Comparison of ENCODE assay signal across 1 cellular context in genomic region chr17:82241183-82241925, GRCh38.
TF ChIP-seq lines count a peak whose summit lies in the region.

No MANE protein-coding gene starts in this region.

TF ChIP-seq in GM12878, 131 proteins besides CTCF, POLR2A, EP300 and RAD21 (continued from another document and continues in another):
- TF ChIP-seq ZNF274 (IDR thresholded peaks at IDR 0.05; ENCODE audit: insufficient read depth, insufficient read length): no peak
- TF ChIP-seq, protein P1, sequence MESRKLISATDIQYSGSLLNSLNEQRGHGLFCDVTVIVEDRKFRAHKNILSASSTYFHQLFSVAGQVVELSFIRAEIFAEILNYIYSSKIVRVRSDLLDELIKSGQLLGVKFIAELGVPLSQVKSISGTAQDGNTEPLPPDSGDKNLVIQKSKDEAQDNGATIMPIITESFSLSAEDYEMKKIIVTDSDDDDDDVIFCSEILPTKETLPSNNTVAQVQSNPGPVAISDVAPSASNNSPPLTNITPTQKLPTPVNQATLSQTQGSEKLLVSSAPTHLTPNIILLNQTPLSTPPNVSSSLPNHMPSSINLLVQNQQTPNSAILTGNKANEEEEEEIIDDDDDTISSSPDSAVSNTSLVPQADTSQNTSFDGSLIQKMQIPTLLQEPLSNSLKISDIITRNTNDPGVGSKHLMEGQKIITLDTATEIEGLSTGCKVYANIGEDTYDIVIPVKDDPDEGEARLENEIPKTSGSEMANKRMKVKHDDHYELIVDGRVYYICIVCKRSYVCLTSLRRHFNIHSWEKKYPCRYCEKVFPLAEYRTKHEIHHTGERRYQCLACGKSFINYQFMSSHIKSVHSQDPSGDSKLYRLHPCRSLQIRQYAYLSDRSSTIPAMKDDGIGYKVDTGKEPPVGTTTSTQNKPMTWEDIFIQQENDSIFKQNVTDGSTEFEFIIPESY (IDR thresholded peaks at IDR 0.05): no peak
- TF ChIP-seq, protein P2, sequence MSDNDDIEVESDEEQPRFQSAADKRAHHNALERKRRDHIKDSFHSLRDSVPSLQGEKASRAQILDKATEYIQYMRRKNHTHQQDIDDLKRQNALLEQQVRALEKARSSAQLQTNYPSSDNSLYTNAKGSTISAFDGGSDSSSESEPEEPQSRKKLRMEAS (IDR thresholded peaks at IDR 0.05; ENCODE audit: low read depth, low read length): no peak
- no peak for TF ChIP-seq YY1 (IDR thresholded peaks at IDR 0.05; ENCODE audit: low read depth, low read length)
- TF ChIP-seq PAX5 (IDR thresholded peaks at IDR 0.05; ENCODE audit: borderline replicate concordance, low read depth, low read length): peak; percentile 16; the same call in 1 of the 2 replicates
- 0 out of 2 replicates have a peak, but pooled peaks have one; percentile 27 for TF ChIP-seq SIN3A (IDR thresholded peaks at IDR 0.05; ENCODE audit: low read depth, low read length)
- TF ChIP-seq USF1 (IDR thresholded peaks at IDR 0.05; ENCODE audit: borderline replicate concordance, extremely low read length, insufficient read depth, low read depth, low read length): peak; percentile 67
- no peak for TF ChIP-seq SMAD5 (IDR thresholded peaks at IDR 0.05; ENCODE audit: low read depth)
- 0 out of 2 replicates have a peak, but pooled peaks have one; percentile 11 for TF ChIP-seq NR2F1 (conservative IDR thresholded peaks at IDR 0.05)
- peak; percentile 60; the same call in 1 of the 2 replicates for TF ChIP-seq POLR2AphosphoS5 (IDR thresholded peaks at IDR 0.05; ENCODE audit: low read length)
- no peak for TF ChIP-seq SIX5 (IDR thresholded peaks at IDR 0.05; ENCODE audit: low read depth, low read length, severe bottlenecking)
- TF ChIP-seq, protein P3, sequence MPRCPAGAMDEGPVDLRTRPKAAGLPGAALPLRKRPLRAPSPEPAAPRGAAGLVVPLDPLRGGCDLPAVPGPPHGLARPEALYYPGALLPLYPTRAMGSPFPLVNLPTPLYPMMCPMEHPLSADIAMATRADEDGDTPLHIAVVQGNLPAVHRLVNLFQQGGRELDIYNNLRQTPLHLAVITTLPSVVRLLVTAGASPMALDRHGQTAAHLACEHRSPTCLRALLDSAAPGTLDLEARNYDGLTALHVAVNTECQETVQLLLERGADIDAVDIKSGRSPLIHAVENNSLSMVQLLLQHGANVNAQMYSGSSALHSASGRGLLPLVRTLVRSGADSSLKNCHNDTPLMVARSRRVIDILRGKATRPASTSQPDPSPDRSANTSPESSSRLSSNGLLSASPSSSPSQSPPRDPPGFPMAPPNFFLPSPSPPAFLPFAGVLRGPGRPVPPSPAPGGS (IDR thresholded peaks at IDR 0.05; ENCODE audit: borderline replicate concordance, insufficient read depth, low read depth, low read length, poor library complexity, severe bottlenecking): peak; percentile 7
- no peak for TF ChIP-seq FOXM1 (IDR thresholded peaks at IDR 0.05; ENCODE audit: low read depth, low read length)
- TF ChIP-seq RELA (IDR thresholded peaks at IDR 0.05; ENCODE audit: borderline replicate concordance, partially characterized antibody): no peak
- peak; percentile 86 for TF ChIP-seq POLR2AphosphoS2 (IDR thresholded peaks at IDR 0.05; ENCODE audit: low read depth, low read length)
- TF ChIP-seq CBX3 (IDR thresholded peaks at IDR 0.05; ENCODE audit: borderline replicate concordance, low read depth): no peak
- no peak; the same call in 1 of the 2 replicates for TF ChIP-seq CHD2 (IDR thresholded peaks at IDR 0.05; ENCODE audit: borderline replicate concordance, low read depth, low read length)
- no peak for TF ChIP-seq SREBF1 (IDR thresholded peaks at IDR 0.05; ENCODE audit: low read length)
- no peak for TF ChIP-seq SUPT20H (IDR thresholded peaks at IDR 0.05; ENCODE audit: borderline replicate concordance, control insufficient read depth, low read depth, low read length)
- TF ChIP-seq SRF (IDR thresholded peaks at IDR 0.05; ENCODE audit: low read depth in 2 of 2, low read length in 2 of 2): no peak
- 0 out of 2 replicates have a peak, but pooled peaks have one; percentile 10 for TF ChIP-seq CREB1 (IDR thresholded peaks at IDR 0.05; ENCODE audit: low read depth)
- TF ChIP-seq HDGF (IDR thresholded peaks at IDR 0.05): peak; percentile 38
- no peak for TF ChIP-seq NKRF (conservative IDR thresholded peaks at IDR 0.05)
- TF ChIP-seq KDM1A (IDR thresholded peaks at IDR 0.05; ENCODE audit: borderline replicate concordance): no peak
- TF ChIP-seq EED (IDR thresholded peaks at IDR 0.05; ENCODE audit: low read depth): peak; percentile 14; the same call in 1 of the 2 replicates
- no peak for TF ChIP-seq FOS (IDR thresholded peaks at IDR 0.05; ENCODE audit: borderline replicate concordance, extremely low read depth, insufficient read length)
- no peak for TF ChIP-seq ASH2L (IDR thresholded peaks at IDR 0.05; ENCODE audit: borderline replicate concordance, low read depth)
- no peak for TF ChIP-seq SKIL (IDR thresholded peaks at IDR 0.05; ENCODE audit: low read depth, poor library complexity, severe bottlenecking)
- TF ChIP-seq SMARCA5 (IDR thresholded peaks at IDR 0.05): 0 out of 2 replicates have a peak, but pooled peaks have one; percentile 16
- TF ChIP-seq, protein P4, sequence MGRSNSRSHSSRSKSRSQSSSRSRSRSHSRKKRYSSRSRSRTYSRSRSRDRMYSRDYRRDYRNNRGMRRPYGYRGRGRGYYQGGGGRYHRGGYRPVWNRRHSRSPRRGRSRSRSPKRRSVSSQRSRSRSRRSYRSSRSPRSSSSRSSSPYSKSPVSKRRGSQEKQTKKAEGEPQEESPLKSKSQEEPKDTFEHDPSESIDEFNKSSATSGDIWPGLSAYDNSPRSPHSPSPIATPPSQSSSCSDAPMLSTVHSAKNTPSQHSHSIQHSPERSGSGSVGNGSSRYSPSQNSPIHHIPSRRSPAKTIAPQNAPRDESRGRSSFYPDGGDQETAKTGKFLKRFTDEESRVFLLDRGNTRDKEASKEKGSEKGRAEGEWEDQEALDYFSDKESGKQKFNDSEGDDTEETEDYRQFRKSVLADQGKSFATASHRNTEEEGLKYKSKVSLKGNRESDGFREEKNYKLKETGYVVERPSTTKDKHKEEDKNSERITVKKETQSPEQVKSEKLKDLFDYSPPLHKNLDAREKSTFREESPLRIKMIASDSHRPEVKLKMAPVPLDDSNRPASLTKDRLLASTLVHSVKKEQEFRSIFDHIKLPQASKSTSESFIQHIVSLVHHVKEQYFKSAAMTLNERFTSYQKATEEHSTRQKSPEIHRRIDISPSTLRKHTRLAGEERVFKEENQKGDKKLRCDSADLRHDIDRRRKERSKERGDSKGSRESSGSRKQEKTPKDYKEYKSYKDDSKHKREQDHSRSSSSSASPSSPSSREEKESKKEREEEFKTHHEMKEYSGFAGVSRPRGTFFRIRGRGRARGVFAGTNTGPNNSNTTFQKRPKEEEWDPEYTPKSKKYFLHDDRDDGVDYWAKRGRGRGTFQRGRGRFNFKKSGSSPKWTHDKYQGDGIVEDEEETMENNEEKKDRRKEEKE (IDR thresholded peaks at IDR 0.05): no peak
- TF ChIP-seq PML (IDR thresholded peaks at IDR 0.05; ENCODE audit: low read length): no peak
- no peak for TF ChIP-seq TAF1 (IDR thresholded peaks at IDR 0.05; ENCODE audit: borderline replicate concordance, low read depth, low read length)
- peak; percentile 45; the same call in 1 of the 2 replicates for TF ChIP-seq GATAD2B (conservative IDR thresholded peaks at IDR 0.05; ENCODE audit: low read depth)
- TF ChIP-seq BCL11A (IDR thresholded peaks at IDR 0.05; ENCODE audit: low read depth, low read length): no peak
- 0 out of 2 replicates have a peak, but pooled peaks have one; percentile 24 for TF ChIP-seq BMI1 (IDR thresholded peaks at IDR 0.05; ENCODE audit: borderline replicate concordance)
- no peak for TF ChIP-seq KLF5 (IDR thresholded peaks at IDR 0.05; ENCODE audit: partially characterized antibody)
- peak; percentile 44; the same call in 1 of the 2 replicates for TF ChIP-seq ZNF687 (IDR thresholded peaks at IDR 0.05)
- 0 out of 2 replicates have a peak, but pooled peaks have one; percentile 19 for TF ChIP-seq HCFC1 (IDR thresholded peaks at IDR 0.05; ENCODE audit: low read length)
- TF ChIP-seq STAT3 (IDR thresholded peaks at IDR 0.05; ENCODE audit: low read depth, low read length): no peak
- TF ChIP-seq RAD51 (IDR thresholded peaks at IDR 0.05): peak; percentile 57; the same call in 1 of the 2 replicates
- no peak for TF ChIP-seq TBL1XR1 (IDR thresholded peaks at IDR 0.05; ENCODE audit: low read depth, low read length)
- no peak for TF ChIP-seq EZH2 (IDR thresholded peaks at IDR 0.05; ENCODE audit: borderline replicate concordance, control insufficient read depth, low read depth, low read length)
- peak in 1 of 2 experiments; percentile 35; a peak in 1 of 4 replicates for TF ChIP-seq BHLHE40 (IDR thresholded peaks at IDR 0.05; ENCODE audit: borderline replicate concordance in 1 of 2, low read depth in 2 of 2, low read length in 1 of 2)
- TF ChIP-seq, protein P5, sequence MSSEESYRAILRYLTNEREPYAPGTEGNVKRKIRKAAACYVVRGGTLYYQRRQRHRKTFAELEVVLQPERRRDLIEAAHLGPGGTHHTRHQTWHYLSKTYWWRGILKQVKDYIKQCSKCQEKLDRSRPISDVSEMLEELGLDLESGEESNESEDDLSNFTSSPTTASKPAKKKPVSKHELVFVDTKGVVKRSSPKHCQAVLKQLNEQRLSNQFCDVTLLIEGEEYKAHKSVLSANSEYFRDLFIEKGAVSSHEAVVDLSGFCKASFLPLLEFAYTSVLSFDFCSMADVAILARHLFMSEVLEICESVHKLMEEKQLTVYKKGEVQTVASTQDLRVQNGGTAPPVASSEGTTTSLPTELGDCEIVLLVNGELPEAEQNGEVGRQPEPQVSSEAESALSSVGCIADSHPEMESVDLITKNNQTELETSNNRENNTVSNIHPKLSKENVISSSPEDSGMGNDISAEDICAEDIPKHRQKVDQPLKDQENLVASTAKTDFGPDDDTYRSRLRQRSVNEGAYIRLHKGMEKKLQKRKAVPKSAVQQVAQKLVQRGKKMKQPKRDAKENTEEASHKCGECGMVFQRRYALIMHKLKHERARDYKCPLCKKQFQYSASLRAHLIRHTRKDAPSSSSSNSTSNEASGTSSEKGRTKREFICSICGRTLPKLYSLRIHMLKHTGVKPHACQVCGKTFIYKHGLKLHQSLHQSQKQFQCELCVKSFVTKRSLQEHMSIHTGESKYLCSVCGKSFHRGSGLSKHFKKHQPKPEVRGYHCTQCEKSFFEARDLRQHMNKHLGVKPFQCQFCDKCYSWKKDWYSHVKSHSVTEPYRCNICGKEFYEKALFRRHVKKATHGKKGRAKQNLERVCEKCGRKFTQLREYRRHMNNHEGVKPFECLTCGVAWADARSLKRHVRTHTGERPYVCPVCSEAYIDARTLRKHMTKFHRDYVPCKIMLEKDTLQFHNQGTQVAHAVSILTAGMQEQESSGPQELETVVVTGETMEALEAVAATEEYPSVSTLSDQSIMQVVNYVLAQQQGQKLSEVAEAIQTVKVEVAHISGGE (CRISPR knock-in tag; IDR thresholded peaks at IDR 0.05): no peak
